In the genomic region with DNA sequence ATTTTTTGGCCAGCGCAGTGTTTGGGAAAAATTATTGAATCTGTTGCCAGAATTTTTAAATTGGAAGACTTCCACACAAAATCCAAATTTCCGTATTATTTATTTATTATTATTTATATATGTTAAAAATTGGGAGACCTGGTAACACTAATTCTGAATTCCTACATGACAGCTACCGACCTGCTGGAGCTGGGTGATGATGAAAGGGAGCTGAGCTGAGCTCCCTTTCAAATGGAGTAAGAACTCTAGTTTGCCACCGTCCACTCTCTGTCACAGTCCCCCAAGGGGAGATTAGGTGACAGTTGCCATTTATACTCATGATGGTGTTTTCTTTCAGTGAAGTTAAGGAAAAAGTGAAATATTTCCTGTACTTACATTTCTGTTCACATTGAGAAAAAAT, we compare ENCODE assay signal across 8 cellular contexts. TPM values are rescaled to one million over a fixed set of nuclear protein-coding genes. Genes with fewer than 3 reads are reported as not detected.
DNase-seq lines count a peak whose midpoint lies in the region; ATAC-seq and TF ChIP-seq lines count a peak whose summit lies in the region.

No MANE protein-coding gene starts in this region.

- TF ChIP-seq POLR2A in right lobe of liver (IDR thresholded peaks at IDR 0.05): no peak
- TF ChIP-seq POLR2A in tibial nerve (IDR thresholded peaks at IDR 0.05): no peak

- H3K36me3 ChIP-seq in right lobe of liver (no peaks in the 10 kb centered on the region), tibial nerve (no peaks in the 10 kb centered on the region)

- H3K9me3 ChIP-seq in right lobe of liver: no peaks in the 10 kb centered on the region
- H3K9me3 ChIP-seq in tibial nerve: no peaks in the 10 kb centered on the region

- H3K27me3 Mint-ChIP-seq in activated T-cell treated with anti-CD3 and anti-CD28 coated beads, Interleukin-2, amount 50 U/mL, for 72 hours (ENCODE audit: low read depth): no peaks in the 10 kb centered on the region
- no peaks in the 10 kb centered on the region for H3K27me3 Mint-ChIP-seq in activated naive CD8-positive, alpha-beta T cell

- DNase-seq in activated T-cell treated with anti-CD3 and anti-CD28 coated beads, Interleukin-2, amount 50 U/mL, for 72 hours: no peak
- no peak for DNase-seq in activated T-cell treated with anti-CD3 and anti-CD28 coated beads for 4 hours
- DNase-seq in right lobe of liver: no peak
- DNase-seq in tibial nerve (ENCODE audit: low spot score in 2 of 2): no peak
- no peak for DNase-seq in NCI-H146 treated with DMSO at 0.1 percent for 48 hours (lab: John Stamatoyannopoulos, UW; ENCODE audit: unreplicated experiment)

- H3K27me3 ChIP-seq in right lobe of liver (no peaks in the 10 kb centered on the region), tibial nerve (no peaks in the 10 kb centered on the region)

- H3K4me1 ChIP-seq in right lobe of liver (peaks cover 0 to 6% (median 0%) of the 10 kb centered on the region in 4 donors), tibial nerve (peaks cover 0 to 52% (median 20%) of the 10 kb centered on the region in 4 donors)

- peak overlapping the region; percentile 77 to 80 (median 79) for H3K4me3 ChIP-seq in right lobe of liver
- H3K4me3 ChIP-seq in tibial nerve: peak overlapping the region; percentile 86 to 97 (median 88)

- peak overlapping the region; percentile 49 for H3K27ac Mint-ChIP-seq in activated T-cell treated with anti-CD3 and anti-CD28 coated beads, Interleukin-2, amount 50 U/mL, for 72 hours
- H3K27ac Mint-ChIP-seq in activated naive CD8-positive, alpha-beta T cell: peak overlapping the region; percentile 90

- no peak for ATAC-seq in activated T-cell treated with anti-CD3 and anti-CD28 coated beads, Interleukin-2, amount 50 U/mL, for 72 hours (replicated peaks in 1 of 2)
- no peak for ATAC-seq in right lobe of liver
- ATAC-seq in GM21367 (IDR thresholded peaks at IDR 0.05; ENCODE audit: unreplicated experiment): no peak
- no peak for ATAC-seq in HG03469 (IDR thresholded peaks at IDR 0.05; ENCODE audit: unreplicated experiment)

- TF ChIP-seq CTCF in right lobe of liver (IDR thresholded peaks at IDR 0.05) (no peak), tibial nerve (IDR thresholded peaks at IDR 0.05) (no peak)

- H3K27ac ChIP-seq in right lobe of liver: no peak overlapping the region
- H3K27ac ChIP-seq in tibial nerve: peak overlapping the region in 2 of 4 donors; percentile 35 to 99

- TF ChIP-seq EP300 in tibial nerve (IDR thresholded peaks at IDR 0.05): no peak

- intact Hi-C loops in right lobe of liver (cut with DNase I): no loop called here

- 12% methylated on average over 4 of the region's 4 CpGs for WGBS in right lobe of liver (ENCODE audit: insufficient coverage, low coverage, low lambda C conversion rate, missing lambda C conversion rate)
- WGBS in tibial nerve, 2 donors: 18 to 19% methylated on average over 4 of the region's 4 CpGs

- H3K4me3 Mint-ChIP-seq in activated T-cell treated with anti-CD3 and anti-CD28 coated beads, Interleukin-2, amount 50 U/mL, for 72 hours: peak overlapping the region; percentile 93 to 97
- peak overlapping the region; percentile 95 for H3K4me3 Mint-ChIP-seq in activated naive CD8-positive, alpha-beta T cell

- no peaks in the 10 kb centered on the region for H3K9me3 Mint-ChIP-seq in activated T-cell treated with anti-CD3 and anti-CD28 coated beads, Interleukin-2, amount 50 U/mL, for 72 hours
- H3K9me3 Mint-ChIP-seq in activated naive CD8-positive, alpha-beta T cell (ENCODE audit: low read depth): no peaks in the 10 kb centered on the region

- peaks cover 53% of the 10 kb centered on the region for H3K4me1 Mint-ChIP-seq in activated T-cell treated with anti-CD3 and anti-CD28 coated beads, Interleukin-2, amount 50 U/mL, for 72 hours (ENCODE audit: low read depth)
- H3K4me1 Mint-ChIP-seq in activated naive CD8-positive, alpha-beta T cell (ENCODE audit: low read depth): peaks cover 56% of the 10 kb centered on the region

- H3K36me3 Mint-ChIP-seq in activated T-cell treated with anti-CD3 and anti-CD28 coated beads, Interleukin-2, amount 50 U/mL, for 72 hours (ENCODE audit: insufficient read depth in 2 of 2): peaks cover 5% of the 10 kb centered on the region in 2 donors
- no peaks in the 10 kb centered on the region for H3K36me3 Mint-ChIP-seq in activated naive CD8-positive, alpha-beta T cell

RNA-seq across cellular contexts. Expression of a gene that starts 1.4 kb away (rescaled TPM):
- total RNA-seq in activated T-cell treated with anti-CD3 and anti-CD28 coated beads, Interleukin-2, amount 50 U/mL, for 72 hours: 10 to 100 TPM; 73.2 to 77.3 TPM
- total RNA-seq in right lobe of liver (10 to 100 TPM in 4 of 6 experiments, 1 to 10 TPM in 2; 8.4 to 16.2 (median 11.3) TPM), tibial nerve (10 to 100 TPM; 52.7 to 63.7 (median 60.6) TPM)
